In genomic region chr1:180956028-180956640, GRCh38 we compare ENCODE assay signal across 1 cellular context.
TF ChIP-seq lines count a peak whose summit lies in the region.

No MANE protein-coding gene starts in this region.

TF ChIP-seq in K562, 482 proteins besides CTCF, POLR2A, EP300 and RAD21:
- TF ChIP-seq NFIX (CRISPR knock-in tag; IDR thresholded peaks at IDR 0.05; ENCODE audit: low read depth) (peak; percentile 23; the same call in 1 of the 2 replicates), NFIC (IDR thresholded peaks at IDR 0.05) (peak; percentile 85)
- TF ChIP-seq, protein P1, sequence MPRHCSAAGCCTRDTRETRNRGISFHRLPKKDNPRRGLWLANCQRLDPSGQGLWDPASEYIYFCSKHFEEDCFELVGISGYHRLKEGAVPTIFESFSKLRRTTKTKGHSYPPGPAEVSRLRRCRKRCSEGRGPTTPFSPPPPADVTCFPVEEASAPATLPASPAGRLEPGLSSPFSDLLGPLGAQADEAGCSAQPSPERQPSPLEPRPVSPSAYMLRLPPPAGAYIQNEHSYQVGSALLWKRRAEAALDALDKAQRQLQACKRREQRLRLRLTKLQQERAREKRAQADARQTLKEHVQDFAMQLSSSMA (CRISPR knock-in tag; IDR thresholded peaks at IDR 0.05) = no peak
